Comparison of ENCODE assay signal across 1 cellular context in genomic region chr12:6534914-6535696, GRCh38.
A peak's percentile ranks its signal among the peaks of the same experiment; 100 is the strongest.
TF ChIP-seq lines count a peak whose summit lies in the region.

No MANE protein-coding gene starts in this region.

TF ChIP-seq in HEK293, 187 proteins besides CTCF, POLR2A, EP300 and RAD21 (continued from another document):
- TF ChIP-seq, protein P1, sequence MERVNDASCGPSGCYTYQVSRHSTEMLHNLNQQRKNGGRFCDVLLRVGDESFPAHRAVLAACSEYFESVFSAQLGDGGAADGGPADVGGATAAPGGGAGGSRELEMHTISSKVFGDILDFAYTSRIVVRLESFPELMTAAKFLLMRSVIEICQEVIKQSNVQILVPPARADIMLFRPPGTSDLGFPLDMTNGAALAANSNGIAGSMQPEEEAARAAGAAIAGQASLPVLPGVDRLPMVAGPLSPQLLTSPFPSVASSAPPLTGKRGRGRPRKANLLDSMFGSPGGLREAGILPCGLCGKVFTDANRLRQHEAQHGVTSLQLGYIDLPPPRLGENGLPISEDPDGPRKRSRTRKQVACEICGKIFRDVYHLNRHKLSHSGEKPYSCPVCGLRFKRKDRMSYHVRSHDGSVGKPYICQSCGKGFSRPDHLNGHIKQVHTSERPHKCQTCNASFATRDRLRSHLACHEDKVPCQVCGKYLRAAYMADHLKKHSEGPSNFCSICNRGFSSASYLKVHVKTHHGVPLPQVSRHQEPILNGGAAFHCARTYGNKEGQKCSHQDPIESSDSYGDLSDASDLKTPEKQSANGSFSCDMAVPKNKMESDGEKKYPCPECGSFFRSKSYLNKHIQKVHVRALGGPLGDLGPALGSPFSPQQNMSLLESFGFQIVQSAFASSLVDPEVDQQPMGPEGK (tag by site-specific recombination; IDR thresholded peaks at IDR 0.05): peak; percentile 63
- TF ChIP-seq YY1 (tag by site-specific recombination; IDR thresholded peaks at IDR 0.05) (peak; percentile 75; the same call in 1 of the 2 replicates), ZNF341 (tag by site-specific recombination; IDR thresholded peaks at IDR 0.05; ENCODE audit: low read depth) (peak; percentile 7; the same call in 1 of the 2 replicates), BCL11A (tag by site-specific recombination; IDR thresholded peaks at IDR 0.05; ENCODE audit: low read depth) (peak; percentile 26; the same call in 1 of the 2 replicates), SP7 (tag by site-specific recombination; IDR thresholded peaks at IDR 0.05) (peak; percentile 54; the same call in 1 of the 2 replicates), GLIS2 (tag by site-specific recombination; IDR thresholded peaks at IDR 0.05) (peak; percentile 83), KLF7 (tag by site-specific recombination; IDR thresholded peaks at IDR 0.05; ENCODE audit: borderline replicate concordance) (0 out of 2 replicates have a peak, but pooled peaks have one; percentile 56), WT1 (tag by site-specific recombination; IDR thresholded peaks at IDR 0.05) (0 out of 2 replicates have a peak, but pooled peaks have one; percentile 39), ZNF175 (tag by site-specific recombination; IDR thresholded peaks at IDR 0.05) (no peak)
